ENCODE assay signal across 17 cellular contexts in the genomic region with DNA sequence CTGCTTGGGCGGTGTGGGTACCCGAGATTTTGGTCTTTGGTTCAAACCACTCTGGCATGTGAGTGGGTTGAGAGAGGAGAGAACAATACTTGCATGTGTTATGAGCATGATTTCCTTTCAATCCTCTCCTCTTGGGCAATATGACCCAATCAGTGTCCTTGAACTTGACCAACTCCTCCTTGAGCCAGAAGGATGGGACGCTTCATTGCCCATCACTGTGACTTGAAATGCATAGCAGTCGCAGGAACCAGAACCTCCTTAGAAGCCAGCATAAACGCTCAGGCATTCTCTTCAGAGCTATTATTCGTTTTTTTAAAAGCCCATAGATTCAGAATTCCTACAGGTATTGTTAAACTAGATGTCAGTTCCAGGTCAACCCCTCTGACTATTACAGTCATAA.
DNase-seq lines count a peak whose midpoint lies in the region; ATAC-seq and TF ChIP-seq lines count a peak whose summit lies in the region.
"Had no signal": no experiment of that assay in that cellular context is flagged by ENCODE, and none has a peak within 500 bp of the region (broad histone marks: within the 10 kb centered on the region; RNA-seq: fewer than 3 reads in every experiment).

No MANE protein-coding gene starts in this region.

- no peak overlapping the region for H3K27ac Mint-ChIP-seq in GM23338
- H3K27ac Mint-ChIP-seq: B cell; CD4-positive, alpha-beta T cell; CD8-positive, alpha-beta T cell had no signal

- peaks cover 8% of the 10 kb centered on the region; the same call in 2 of the 3 replicates for H3K36me3 Mint-ChIP-seq in GM23338 (ENCODE audit: low read depth)
- H3K36me3 Mint-ChIP-seq: CD8-positive, alpha-beta T cell had no signal

- DNase-seq in DMS79 (lab: John Stamatoyannopoulos, UW) (peak; percentile 72), GM23338 (ENCODE audit: low spot score) (no peak), left kidney (ENCODE audit: low read depth, low spot score) (peak; percentile 10), NCI-H2107 (lab: John Stamatoyannopoulos, UW) (no peak), T-helper 2 cell (no peak)
- no peak for DNase-seq in stimulated activated naive CD4-positive, alpha-beta T cell treated with Interleukin-2 at 50 U/mL for 16 hours (lab: John Stamatoyannopoulos, UW)
- DNase-seq: AML-193; Caco-2; Calu3; CD4-positive, alpha-beta T cell; CD8-positive, alpha-beta T cell; GF-D8 had no signal

- H3K4me1 ChIP-seq in GM23338 (ENCODE audit: insufficient read depth) = peaks cover 11% of the 10 kb centered on the region; the same call in 1 of the 2 replicates
- H3K4me1 ChIP-seq: A549, Caco-2 had no signal

- H3K27me3 Mint-ChIP-seq in GM23338 (ENCODE audit: insufficient read depth, low read depth, poor library complexity) = no peaks in the 10 kb centered on the region
- H3K27me3 Mint-ChIP-seq: CD4-positive, alpha-beta T cell had no signal

- H3K4me2 ChIP-seq in GM23338 = no peak overlapping the region
- H3K4me2 ChIP-seq: A549; BLaER1 treated with 17β-estradiol and CSF1 and Interleukin-3, amounts not matched to agents 10 nM and 100 nM had no signal

- peaks cover 5% of the 10 kb centered on the region; the same call in 2 of the 3 replicates for H3K9me3 Mint-ChIP-seq in GM23338

- no peaks in the 10 kb centered on the region for H3K79me2 ChIP-seq in GM23338 (replicated peaks; ENCODE audit: insufficient read depth)

- ATAC-seq in GM23338 = no peak
- ATAC-seq: A549; CD8-positive, alpha-beta T cell had no signal

- no peak for TF ChIP-seq CTCF in GM23338 (conservative IDR thresholded peaks at IDR 0.05; ENCODE audit: low read depth in 2 of 2)

- H3K36me3 ChIP-seq in GM23338 (ENCODE audit: insufficient read depth) = no peaks in the 10 kb centered on the region
- H3K36me3 ChIP-seq: BLaER1 treated with 17β-estradiol and CSF1 and Interleukin-3, amounts not matched to agents 10 nM and 100 nM had no signal

- H2AFZ ChIP-seq in GM23338 = peak overlapping the region; percentile 66; the same call in 1 of the 2 replicates

- no peak overlapping the region for H3K27ac ChIP-seq in GM23338 (ENCODE audit: low read depth)
- H3K27ac ChIP-seq: 22Rv1; A549; BLaER1 treated with 17β-estradiol and CSF1 and Interleukin-3, amounts not matched to agents 10 nM and 100 nM; C4-2B had no signal

- no peak overlapping the region for H3K4me3 ChIP-seq in GM23338
- H3K4me3 ChIP-seq: A549; BLaER1 treated with 17β-estradiol and CSF1 and Interleukin-3, amounts not matched to agents 10 nM and 100 nM had no signal

- H3K27me3 ChIP-seq in GM23338 (ENCODE audit: insufficient read depth) = no peaks in the 10 kb centered on the region
- H3K27me3 ChIP-seq: BLaER1 treated with 17β-estradiol and CSF1 and Interleukin-3, amounts not matched to agents 10 nM and 100 nM had no signal

- H3K4me1 Mint-ChIP-seq in GM23338 = peaks cover 8% of the 10 kb centered on the region; the same call in 2 of the 3 replicates
- H3K4me1 Mint-ChIP-seq: B cell had no signal

- no peak overlapping the region for H3K4me3 Mint-ChIP-seq in GM23338
- H3K4me3 Mint-ChIP-seq: B cell; CD4-positive, alpha-beta T cell; CD8-positive, alpha-beta T cell had no signal

- H4K20me1 ChIP-seq in GM23338 (replicated peaks; ENCODE audit: insufficient read depth) = no peaks in the 10 kb centered on the region
- H4K20me1 ChIP-seq: BLaER1 treated with 17β-estradiol and CSF1 and Interleukin-3, amounts not matched to agents 10 nM and 100 nM had no signal

- no peaks in the 10 kb centered on the region for H3F3A ChIP-seq in GM23338 (replicated peaks; ENCODE audit: low read depth)

- no peaks in the 10 kb centered on the region for H3K9me2 ChIP-seq in GM23338 (ENCODE audit: insufficient read depth)

TF ChIP-seq in GM23338, 12 proteins besides CTCF, POLR2A, EP300 and RAD21 (continues in another document):
- TF ChIP-seq ZNF331 (CRISPR knock-in tag; IDR thresholded peaks at IDR 0.05; ENCODE audit: low read depth) = no peak
- TF ChIP-seq, protein P1, sequence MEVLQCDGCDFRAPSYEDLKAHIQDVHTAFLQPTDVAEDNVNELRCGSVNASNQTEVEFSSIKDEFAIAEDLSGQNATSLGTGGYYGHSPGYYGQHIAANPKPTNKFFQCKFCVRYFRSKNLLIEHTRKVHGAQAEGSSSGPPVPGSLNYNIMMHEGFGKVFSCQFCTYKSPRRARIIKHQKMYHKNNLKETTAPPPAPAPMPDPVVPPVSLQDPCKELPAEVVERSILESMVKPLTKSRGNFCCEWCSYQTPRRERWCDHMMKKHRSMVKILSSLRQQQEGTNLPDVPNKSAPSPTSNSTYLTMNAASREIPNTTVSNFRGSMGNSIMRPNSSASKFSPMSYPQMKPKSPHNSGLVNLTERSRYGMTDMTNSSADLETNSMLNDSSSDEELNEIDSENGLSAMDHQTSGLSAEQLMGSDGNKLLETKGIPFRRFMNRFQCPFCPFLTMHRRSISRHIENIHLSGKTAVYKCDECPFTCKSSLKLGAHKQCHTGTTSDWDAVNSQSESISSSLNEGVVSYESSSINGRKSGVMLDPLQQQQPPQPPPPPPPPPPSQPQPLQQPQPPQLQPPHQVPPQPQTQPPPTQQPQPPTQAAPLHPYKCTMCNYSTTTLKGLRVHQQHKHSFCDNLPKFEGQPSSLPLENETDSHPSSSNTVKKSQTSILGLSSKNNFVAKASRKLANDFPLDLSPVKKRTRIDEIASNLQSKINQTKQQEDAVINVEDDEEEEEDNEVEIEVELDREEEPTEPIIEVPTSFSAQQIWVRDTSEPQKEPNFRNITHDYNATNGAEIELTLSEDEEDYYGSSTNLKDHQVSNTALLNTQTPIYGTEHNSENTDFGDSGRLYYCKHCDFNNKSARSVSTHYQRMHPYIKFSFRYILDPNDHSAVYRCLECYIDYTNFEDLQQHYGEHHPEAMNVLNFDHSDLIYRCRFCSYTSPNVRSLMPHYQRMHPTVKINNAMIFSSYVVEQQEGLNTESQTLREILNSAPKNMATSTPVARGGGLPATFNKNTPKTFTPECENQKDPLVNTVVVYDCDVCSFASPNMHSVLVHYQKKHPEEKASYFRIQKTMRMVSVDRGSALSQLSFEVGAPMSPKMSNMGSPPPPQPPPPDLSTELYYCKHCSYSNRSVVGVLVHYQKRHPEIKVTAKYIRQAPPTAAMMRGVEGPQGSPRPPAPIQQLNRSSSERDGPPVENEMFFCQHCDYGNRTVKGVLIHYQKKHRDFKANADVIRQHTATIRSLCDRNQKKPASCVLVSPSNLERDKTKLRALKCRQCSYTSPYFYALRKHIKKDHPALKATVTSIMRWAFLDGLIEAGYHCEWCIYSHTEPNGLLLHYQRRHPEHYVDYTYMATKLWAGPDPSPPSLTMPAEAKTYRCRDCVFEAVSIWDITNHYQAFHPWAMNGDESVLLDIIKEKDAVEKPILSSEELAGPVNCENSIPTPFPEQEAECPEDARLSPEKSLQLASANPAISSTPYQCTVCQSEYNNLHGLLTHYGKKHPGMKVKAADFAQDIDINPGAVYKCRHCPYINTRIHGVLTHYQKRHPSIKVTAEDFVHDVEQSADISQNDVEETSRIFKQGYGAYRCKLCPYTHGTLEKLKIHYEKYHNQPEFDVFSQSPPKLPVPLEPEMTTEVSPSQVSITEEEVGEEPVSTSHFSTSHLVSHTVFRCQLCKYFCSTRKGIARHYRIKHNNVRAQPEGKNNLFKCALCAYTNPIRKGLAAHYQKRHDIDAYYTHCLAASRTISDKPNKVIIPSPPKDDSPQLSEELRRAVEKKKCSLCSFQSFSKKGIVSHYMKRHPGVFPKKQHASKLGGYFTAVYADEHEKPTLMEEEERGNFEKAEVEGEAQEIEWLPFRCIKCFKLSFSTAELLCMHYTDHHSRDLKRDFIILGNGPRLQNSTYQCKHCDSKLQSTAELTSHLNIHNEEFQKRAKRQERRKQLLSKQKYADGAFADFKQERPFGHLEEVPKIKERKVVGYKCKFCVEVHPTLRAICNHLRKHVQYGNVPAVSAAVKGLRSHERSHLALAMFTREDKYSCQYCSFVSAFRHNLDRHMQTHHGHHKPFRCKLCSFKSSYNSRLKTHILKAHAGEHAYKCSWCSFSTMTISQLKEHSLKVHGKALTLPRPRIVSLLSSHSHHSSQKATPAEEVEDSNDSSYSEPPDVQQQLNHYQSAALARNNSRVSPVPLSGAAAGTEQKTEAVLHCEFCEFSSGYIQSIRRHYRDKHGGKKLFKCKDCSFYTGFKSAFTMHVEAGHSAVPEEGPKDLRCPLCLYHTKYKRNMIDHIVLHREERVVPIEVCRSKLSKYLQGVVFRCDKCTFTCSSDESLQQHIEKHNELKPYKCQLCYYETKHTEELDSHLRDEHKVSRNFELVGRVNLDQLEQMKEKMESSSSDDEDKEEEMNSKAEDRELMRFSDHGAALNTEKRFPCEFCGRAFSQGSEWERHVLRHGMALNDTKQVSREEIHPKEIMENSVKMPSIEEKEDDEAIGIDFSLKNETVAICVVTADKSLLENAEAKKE (CRISPR knock-in tag; IDR thresholded peaks at IDR 0.05) = no peak
- TF ChIP-seq, protein P2, sequence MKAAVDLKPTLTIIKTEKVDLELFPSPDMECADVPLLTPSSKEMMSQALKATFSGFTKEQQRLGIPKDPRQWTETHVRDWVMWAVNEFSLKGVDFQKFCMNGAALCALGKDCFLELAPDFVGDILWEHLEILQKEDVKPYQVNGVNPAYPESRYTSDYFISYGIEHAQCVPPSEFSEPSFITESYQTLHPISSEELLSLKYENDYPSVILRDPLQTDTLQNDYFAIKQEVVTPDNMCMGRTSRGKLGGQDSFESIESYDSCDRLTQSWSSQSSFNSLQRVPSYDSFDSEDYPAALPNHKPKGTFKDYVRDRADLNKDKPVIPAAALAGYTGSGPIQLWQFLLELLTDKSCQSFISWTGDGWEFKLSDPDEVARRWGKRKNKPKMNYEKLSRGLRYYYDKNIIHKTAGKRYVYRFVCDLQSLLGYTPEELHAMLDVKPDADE (IDR thresholded peaks at IDR 0.05) = no peak

Comparison
In these comparisons a context has a peak if more than half of its experiments do, and no peak if none do; other contexts are left out.
1. DNase-seq: peak in DMS79 (single experiment) and left kidney (single experiment); none in GM23338 (single experiment), NCI-H2107 (single experiment), T-helper 2 cell (0 of 5) and stimulated activated naive CD4-positive, alpha-beta T cell treated with Interleukin-2 at 50 U/mL for 16 hours (single experiment).